Comparison of ENCODE assay signal across 13 cellular contexts in the genomic region with DNA sequence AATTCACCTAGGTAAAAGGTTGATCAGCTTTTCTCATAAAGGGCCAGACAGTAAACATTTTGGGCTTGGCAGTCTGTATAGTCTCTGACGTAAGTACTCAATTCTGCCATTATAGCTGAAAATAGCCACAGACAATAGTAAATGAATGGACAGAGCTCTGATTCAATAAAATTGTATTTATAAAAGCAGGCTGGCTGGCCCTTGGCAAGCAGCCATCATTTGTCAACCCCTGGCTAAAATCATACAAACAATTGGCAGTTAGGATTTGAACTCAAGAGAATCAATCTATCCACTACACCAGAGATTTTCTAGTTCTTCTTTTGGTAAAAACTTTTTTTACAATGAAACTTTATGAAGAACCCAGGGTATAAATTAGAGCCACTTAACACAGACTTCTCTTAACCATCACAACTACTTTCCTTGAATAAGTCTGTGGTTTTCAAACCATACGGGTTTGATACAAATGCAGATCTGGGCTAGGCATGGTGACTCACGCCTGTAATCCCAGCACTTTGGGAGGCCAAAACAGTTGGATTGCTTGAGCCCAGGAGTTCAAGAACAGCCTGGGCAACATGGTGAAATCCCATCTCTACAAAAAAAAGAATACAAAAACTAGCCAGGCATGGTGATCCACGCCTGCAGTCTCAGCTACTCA.
DNase-seq lines count a peak whose midpoint lies in the region; ATAC-seq and TF ChIP-seq lines count a peak whose summit lies in the region.
"Had no signal": no experiment of that assay in that cellular context is flagged by ENCODE, and none has a peak within 500 bp of the region (broad histone marks: within the 10 kb centered on the region; RNA-seq: fewer than 3 reads in every experiment).

No MANE protein-coding gene starts in this region.

- CTCF ChIA-PET in GM10248 (lab: Yijun Ruan, JAX), result interaction anchor here (1.1 kb wide), 1 partner anchor 9 kb away, joined by 4 read pairs; no protein-coding TSS in a partner anchor

- H3K4me3 ChIP-seq in HAP-1 (no peak overlapping the region), esophagus muscularis mucosa (no peak overlapping the region)

- in situ Hi-C loops in HAP-1 (cut with MboI; ENCODE audit: low sequenced_read_pairs), result no loop called here

- H3K4me1 ChIP-seq in HAP-1 (peaks cover 13% of the 10 kb centered on the region), esophagus muscularis mucosa (peaks cover 0 to 12% (median 9%) of the 10 kb centered on the region in 4 donors)

- no peak for TF ChIP-seq EP300 in esophagus muscularis mucosa (IDR thresholded peaks at IDR 0.05)

- intact Hi-C loops in esophagus muscularis mucosa (cut with DNase I) (loop anchor here (10.0 kb wide), 1 partner anchor 200 kb away; no protein-coding TSS in a partner anchor), posterior cingulate gyrus (cut with DNase I) (loop anchor here (5.0 to 10.0 kb wide), 3 partner anchors 37 to 800 kb away; no protein-coding TSS in a partner anchor)

- H3K27ac ChIP-seq in esophagus muscularis mucosa (replicated peaks in 1 of 4), result no peak overlapping the region
- H3K27ac ChIP-seq: C4-2B had no signal

- no peak for TF ChIP-seq POLR2A in esophagus muscularis mucosa (IDR thresholded peaks at IDR 0.05; ENCODE audit: low read depth)

- DNase-seq in HAP-1 (ENCODE audit: low spot score in 2 of 2), result peak; percentile 58 to 76
- peak; percentile 45 for DNase-seq in esophagus muscularis mucosa (ENCODE audit: extremely low spot score)
- DNase-seq in posterior cingulate gyrus, result peak in 6 of 10 donors; percentile 21 to 92 (median 35)
- DNase-seq in activated CD8-positive, alpha-beta memory T cell treated with anti-CD3 and anti-CD28 coated beads, Interleukin-2, amount 50 U/mL, for 4 hours, result no peak
- DNase-seq in OCI-M1 (lab: John Stamatoyannopoulos, UW), result no peak
- no peak for DNase-seq in GM10248 (ENCODE audit: extremely low spot score)
- DNase-seq: activated CD4-positive, alpha-beta T cell treated with anti-CD3 and anti-CD28 coated beads, Interleukin-2, amount 50 U/mL, for 1 hour; GF-D8; HFFc6; NCI-H187 treated with DMSO at 0.1 percent for 48 hours had no signal

- no peaks in the 10 kb centered on the region for H3K36me3 ChIP-seq in HAP-1 (replicated peaks)
- no peaks in the 10 kb centered on the region for H3K36me3 ChIP-seq in esophagus muscularis mucosa

- H3K27me3 ChIP-seq in HAP-1 (ENCODE audit: low read depth), result no peaks in the 10 kb centered on the region
- no peaks in the 10 kb centered on the region for H3K27me3 ChIP-seq in esophagus muscularis mucosa

- WGBS in esophagus muscularis mucosa, result 68% methylated on average over 4 of the region's 4 CpGs

- H3K9me3 ChIP-seq in HAP-1 (no peaks in the 10 kb centered on the region), esophagus muscularis mucosa (no peaks in the 10 kb centered on the region)

- no peak for ATAC-seq in HG03457 (IDR thresholded peaks at IDR 0.05; ENCODE audit: unreplicated experiment)

- TF ChIP-seq CTCF in esophagus muscularis mucosa (IDR thresholded peaks at IDR 0.05) (no peak), GM10248 (IDR thresholded peaks at IDR 0.05; ENCODE audit: control extremely low read depth, extremely low read depth, low read depth, missing control alignments) (no peak)

- POLR2A ChIA-PET in GM10248 (lab: Yijun Ruan, JAX), result no interaction called here

TF ChIP-seq in PFSK-1, 5 proteins besides CTCF, POLR2A, EP300 and RAD21:
- peak; percentile 71 for TF ChIP-seq POLR2AphosphoS5 (IDR thresholded peaks at IDR 0.05; ENCODE audit: low read depth, low read length)
- TF ChIP-seq, protein P1, sequence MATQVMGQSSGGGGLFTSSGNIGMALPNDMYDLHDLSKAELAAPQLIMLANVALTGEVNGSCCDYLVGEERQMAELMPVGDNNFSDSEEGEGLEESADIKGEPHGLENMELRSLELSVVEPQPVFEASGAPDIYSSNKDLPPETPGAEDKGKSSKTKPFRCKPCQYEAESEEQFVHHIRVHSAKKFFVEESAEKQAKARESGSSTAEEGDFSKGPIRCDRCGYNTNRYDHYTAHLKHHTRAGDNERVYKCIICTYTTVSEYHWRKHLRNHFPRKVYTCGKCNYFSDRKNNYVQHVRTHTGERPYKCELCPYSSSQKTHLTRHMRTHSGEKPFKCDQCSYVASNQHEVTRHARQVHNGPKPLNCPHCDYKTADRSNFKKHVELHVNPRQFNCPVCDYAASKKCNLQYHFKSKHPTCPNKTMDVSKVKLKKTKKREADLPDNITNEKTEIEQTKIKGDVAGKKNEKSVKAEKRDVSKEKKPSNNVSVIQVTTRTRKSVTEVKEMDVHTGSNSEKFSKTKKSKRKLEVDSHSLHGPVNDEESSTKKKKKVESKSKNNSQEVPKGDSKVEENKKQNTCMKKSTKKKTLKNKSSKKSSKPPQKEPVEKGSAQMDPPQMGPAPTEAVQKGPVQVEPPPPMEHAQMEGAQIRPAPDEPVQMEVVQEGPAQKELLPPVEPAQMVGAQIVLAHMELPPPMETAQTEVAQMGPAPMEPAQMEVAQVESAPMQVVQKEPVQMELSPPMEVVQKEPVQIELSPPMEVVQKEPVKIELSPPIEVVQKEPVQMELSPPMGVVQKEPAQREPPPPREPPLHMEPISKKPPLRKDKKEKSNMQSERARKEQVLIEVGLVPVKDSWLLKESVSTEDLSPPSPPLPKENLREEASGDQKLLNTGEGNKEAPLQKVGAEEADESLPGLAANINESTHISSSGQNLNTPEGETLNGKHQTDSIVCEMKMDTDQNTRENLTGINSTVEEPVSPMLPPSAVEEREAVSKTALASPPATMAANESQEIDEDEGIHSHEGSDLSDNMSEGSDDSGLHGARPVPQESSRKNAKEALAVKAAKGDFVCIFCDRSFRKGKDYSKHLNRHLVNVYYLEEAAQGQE (IDR thresholded peaks at IDR 0.05; ENCODE audit: insufficient read depth in 1 of 2, low read depth in 2 of 2, low read length in 2 of 2), result no peak

Comparison
In these comparisons a context has a peak if more than half of its experiments do, and no peak if none do; other contexts are left out.
1. DNase-seq: peak in HAP-1 (2 of 2), esophagus muscularis mucosa (single experiment) and posterior cingulate gyrus (6 of 10); none in activated CD8-positive, alpha-beta memory T cell treated with anti-CD3 and anti-CD28 coated beads, Interleukin-2, amount 50 U/mL, for 4 hours (single experiment), OCI-M1 (single experiment) and GM10248 (single experiment).